In genomic region chr19:21020298-21021227, GRCh38 we compare ENCODE assay signal across 8 cellular contexts. TPM values are rescaled to one million over a fixed set of nuclear protein-coding genes. Genes with fewer than 3 reads are reported as not detected.
DNase-seq lines count a peak whose midpoint lies in the region; ATAC-seq, FAIRE-seq and TF ChIP-seq lines count a peak whose summit lies in the region.

Gene ZNF430 (plus strand): TSS chr19:21020657. CDS start chr19:21020801, 144 bp downstream.

- no peaks in the 10 kb centered on the region for H3K9me3 ChIP-seq in kidney (ENCODE audit: control insufficient read depth in 1 of 2, low read length in 2 of 2)

- peak within 1 kb of the TSS; percentile 77 to 96 for H3K4me3 ChIP-seq in kidney (ENCODE audit: low read length in 2 of 2)

- peak within 1 kb of the TSS; percentile 37 to 65 for H3K27ac ChIP-seq in kidney (ENCODE audit: low read depth in 2 of 2, low read length in 2 of 2)

- intact Hi-C loops in kidney (cut with DNase I), result no loop called here

- peak; percentile 27 for FAIRE-seq in kidney (lab: Jason Lieb, UNC)

- peak; percentile 78 for DNase-seq in AG09319 (ENCODE audit: extremely low read depth, low read depth)
- peak; percentile 87 for DNase-seq in NCI-H460 (ENCODE audit: extremely low read depth, low read depth)
- DNase-seq in activated CD4-positive, CD25-positive, alpha-beta regulatory T cell treated with anti-CD3 and anti-CD28 coated beads, Interleukin-2, amount 50 U/mL, for 72 hours, result peak; percentile 89
- DNase-seq in cerebellar nuclear complex (lab: John Stamatoyannopoulos, UW), result peak; percentile 65 to 89
- peak; percentile 97 for DNase-seq in kidney
- DNase-seq in stimulated activated CD4-positive, alpha-beta T cell treated with anti-CD3 and anti-CD28 coated beads, Interleukin-15, amount 100 ng/mL, for 24 hours, result peak; percentile 96

- peak within 1 kb of the TSS; percentile 62 to 87 for H3K9ac ChIP-seq in kidney (ENCODE audit: low read length in 2 of 2)

- TF ChIP-seq CTCF in AG09319 (IDR thresholded peaks at IDR 0.05; ENCODE audit: low read depth, low read length) (no peak; the same call in 1 of the 2 replicates), kidney (IDR thresholded peaks at IDR 0.05; ENCODE audit: borderline replicate concordance, extremely low read depth, insufficient read depth) (no peak)

- H3K36me3 ChIP-seq in kidney (ENCODE audit: control insufficient read depth in 1 of 2, insufficient read depth in 2 of 2, low read length in 2 of 2), result peaks cover 0 to 3% of the 10 kb centered on the region in 2 donors

- peaks cover 0 to 4% of the 10 kb centered on the region in 2 donors for H3K4me1 ChIP-seq in kidney (ENCODE audit: control insufficient read depth in 1 of 2, insufficient read depth in 1 of 2, low read depth in 1 of 2, low read length in 2 of 2)

- ATAC-seq in GM19035 (IDR thresholded peaks at IDR 0.05; ENCODE audit: unreplicated experiment) (peak; percentile 96), HG03378 (IDR thresholded peaks at IDR 0.05; ENCODE audit: unreplicated experiment) (peak; percentile 95)

RNA-seq across cellular contexts. Expression of gene ZNF430, which starts in this region (rescaled TPM):
- total RNA-seq in NCI-H460 (2014; rRNA removed; shearing (Covaris generic)), result 4.0 and 5.0 TPM in 2 replicates
- polyA plus RNA-seq in NCI-H460 (2014; cell fraction: nucleus; rRNA removed), result 3.3 and 5.8 TPM in 2 replicates
- total RNA-seq in kidney, result 18.0 TPM
- 1.8 TPM for polyA plus RNA-seq in kidney (ENCODE audit: insufficient read depth, low read depth, low replicate concordance)

Comparison
In these comparisons a context has a peak if more than half of its experiments do, and no peak if none do; other contexts are left out.
1. Peak in every context shown above with its lines: DNase-seq, ATAC-seq, H3K4me3 ChIP-seq and H3K27ac ChIP-seq.